In the genomic region with DNA sequence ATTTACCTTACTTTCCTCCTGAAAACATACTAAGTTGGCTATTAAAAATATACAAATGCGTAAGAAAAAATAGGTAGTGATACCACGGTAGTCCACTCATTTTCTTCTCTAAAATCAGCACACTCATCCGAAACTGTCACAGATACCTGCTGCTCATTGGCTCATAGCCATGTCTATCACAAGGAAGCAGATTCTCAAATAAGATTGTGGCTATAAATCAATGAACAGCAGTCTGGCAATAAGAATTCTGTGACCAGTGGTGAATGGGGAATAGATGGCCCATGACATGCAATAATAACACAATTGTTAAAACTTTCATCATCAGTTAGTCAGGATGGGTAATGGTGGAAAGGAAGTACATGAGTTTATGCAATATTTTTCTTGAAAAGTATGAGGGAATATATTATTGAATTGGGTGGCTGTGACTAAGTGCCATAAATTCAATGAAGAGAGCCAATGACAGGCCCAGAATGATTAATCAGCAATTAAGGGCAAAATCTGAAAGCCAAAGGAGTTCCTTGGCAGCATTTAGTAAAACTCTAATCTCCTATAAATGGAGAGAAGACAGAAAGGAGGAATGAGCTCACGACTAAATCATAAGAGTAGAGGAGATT, we compare ENCODE assay signal across 1 cellular context.
TF ChIP-seq lines count a peak whose summit lies in the region.

No MANE protein-coding gene starts in this region.

TF ChIP-seq in SK-N-SH, 30 proteins besides CTCF, POLR2A, EP300 and RAD21:
- peak; percentile 13; the same call in 1 of the 2 replicates for TF ChIP-seq JUND (IDR thresholded peaks at IDR 0.05)
- no peak for TF ChIP-seq SIN3A (IDR thresholded peaks at IDR 0.05; ENCODE audit: borderline replicate concordance, low read depth, low read length)
- no peak for TF ChIP-seq NRF1 (IDR thresholded peaks at IDR 0.05; ENCODE audit: low read depth, low read length)
- TF ChIP-seq, protein P1, sequence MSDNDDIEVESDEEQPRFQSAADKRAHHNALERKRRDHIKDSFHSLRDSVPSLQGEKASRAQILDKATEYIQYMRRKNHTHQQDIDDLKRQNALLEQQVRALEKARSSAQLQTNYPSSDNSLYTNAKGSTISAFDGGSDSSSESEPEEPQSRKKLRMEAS (IDR thresholded peaks at IDR 0.05; ENCODE audit: low read depth): no peak
- TF ChIP-seq, protein P2, sequence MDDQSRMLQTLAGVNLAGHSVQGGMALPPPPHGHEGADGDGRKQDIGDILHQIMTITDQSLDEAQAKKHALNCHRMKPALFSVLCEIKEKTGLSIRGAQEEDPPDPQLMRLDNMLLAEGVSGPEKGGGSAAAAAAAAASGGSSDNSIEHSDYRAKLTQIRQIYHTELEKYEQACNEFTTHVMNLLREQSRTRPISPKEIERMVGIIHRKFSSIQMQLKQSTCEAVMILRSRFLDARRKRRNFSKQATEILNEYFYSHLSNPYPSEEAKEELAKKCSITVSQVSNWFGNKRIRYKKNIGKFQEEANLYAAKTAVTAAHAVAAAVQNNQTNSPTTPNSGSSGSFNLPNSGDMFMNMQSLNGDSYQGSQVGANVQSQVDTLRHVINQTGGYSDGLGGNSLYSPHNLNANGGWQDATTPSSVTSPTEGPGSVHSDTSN (IDR thresholded peaks at IDR 0.05): peak; percentile 61
- TF ChIP-seq NFIC (IDR thresholded peaks at IDR 0.05; ENCODE audit: borderline replicate concordance): peak; percentile 38; the same call in 1 of the 2 replicates
- no peak for TF ChIP-seq GABPA (IDR thresholded peaks at IDR 0.05; ENCODE audit: low read depth)
- no peak for TF ChIP-seq MXI1 (IDR thresholded peaks at IDR 0.05; ENCODE audit: low read depth, low read length)
- TF ChIP-seq POLR2AphosphoS5 (IDR thresholded peaks at IDR 0.05; ENCODE audit: low read depth, low read length): no peak
- TF ChIP-seq SMC3 (IDR thresholded peaks at IDR 0.05; ENCODE audit: low read depth, low read length): no peak
TF ChIP-seq in SK-N-SH: peak in this region for 3.
